ENCODE assay signal across 28 cellular contexts in genomic region chr18:34938102-34938501, GRCh38.
"Had no signal": no experiment of that assay in that cellular context is flagged by ENCODE, and none has a peak within 500 bp of the region (broad histone marks: within the 10 kb centered on the region; RNA-seq: fewer than 3 reads in every experiment).

No MANE protein-coding gene starts in this region.

- H3K4me3 ChIP-seq: pancreas, prostate gland, skin epidermis, smooth muscle cell, spleen, suprapubic skin, testis, tibial artery, transverse colon, upper lobe of right lung, uterus had no signal

- H3K4me2 ChIP-seq: smooth muscle cell had no signal

- DNase-seq: naive thymus-derived CD8-positive, alpha-beta T cell; nephron progenitor cell; nucleus accumbens; pancreas; right cardiac atrium; spleen; stimulated activated CD4-positive, alpha-beta T cell treated with anti-CD3 and anti-CD28 coated beads, Interleukin-12 subunit alpha, Interleukin-12 subunit beta, amount 100 ng/mL, for 4 hours; stimulated activated CD4-positive, alpha-beta T cell treated with anti-CD3 and anti-CD28 coated beads, Interleukin-1b, Interleukin-23, amount 100 ng/mL, for 48 hours; stimulated activated CD4-positive, alpha-beta T cell treated with anti-CD3 and anti-CD28 coated beads, Interleukin-4, amount 100 ng/mL, for 1 hour; stimulated activated CD4-positive, alpha-beta T cell treated with anti-CD3 and anti-CD28 coated beads, Interleukin-4, amount 100 ng/mL, for 4 hours; stimulated activated CD8-positive, alpha-beta memory T cell treated with anti-CD3 and anti-CD28 coated beads, Interleukin-4, amount 100 ng/mL, for 48 hours; stimulated activated naive CD4-positive, alpha-beta T cell; stimulated activated naive CD8-positive, alpha-beta T cell treated with anti-CD3 and anti-CD28 coated beads, Interleukin-15, amount 100 ng/mL, for 72 hours; stimulated activated naive CD8-positive, alpha-beta T cell treated with anti-CD3 and anti-CD28 coated beads, Interleukin-15, Interleukin-2, amounts not matched to agents 100 U/mL and 50 U/mL, for 24 hours; substantia nigra; testis; tibial artery; transverse colon; upper lobe of right lung; uterus had no signal

- H3K27me3 ChIP-seq: pancreas, suprapubic skin, testis, tibial artery, transverse colon, uterus had no signal

- FAIRE-seq: pancreas had no signal

- H3K4me1 ChIP-seq: pancreas, prostate gland, spleen, suprapubic skin, testis, transverse colon, upper lobe of right lung, uterus had no signal

- H3K9me3 ChIP-seq: neutrophil, pancreas, prostate gland, spleen, suprapubic skin, testis, tibial artery, transverse colon, upper lobe of right lung, uterus had no signal

- ATAC-seq: naive thymus-derived CD8-positive, alpha-beta T cell; natural killer cell treated with Interleukin-12 subunit alpha and Interleukin-12 subunit beta and Interleukin-15 and Interleukin-18, amount 100 ng/mL, for 72 hours; pancreas; right cardiac atrium; sciatic nerve; stimulated activated memory B cell treated with anti-CD40 and anti-IgM and Interleukin-4, amounts not matched to agents 10 μg/mL and 1 μg/mL and 100 μg/mL, for 72 hours; stimulated activated naive CD8-positive, alpha-beta T cell treated with anti-CD3 and anti-CD28 coated beads, Interleukin-15, amount 100 ng/mL, for 72 hours; stimulated activated naive CD8-positive, alpha-beta T cell treated with anti-CD3 and anti-CD28 coated beads, Interleukin-15, Interleukin-2, amounts not matched to agents 100 U/mL and 50 U/mL, for 24 hours; upper lobe of right lung had no signal

- H3K27ac ChIP-seq: neutrophil, pancreas, prostate gland, skin epidermis, spleen, suprapubic skin, testis, tibial artery, transverse colon, upper lobe of right lung, uterus had no signal

- H3K36me3 ChIP-seq: neutrophil, pancreas, prostate gland, spleen, suprapubic skin, tibial artery, transverse colon, upper lobe of right lung, uterus had no signal
